1 cellular context compared by ENCODE assay signal in genomic region chr16:57299719-57300386, GRCh38.
TF ChIP-seq lines count a peak whose summit lies in the region.

No MANE protein-coding gene starts in this region.

TF ChIP-seq in K562, 482 proteins besides CTCF, POLR2A, EP300 and RAD21 (continued from another document and continues in another):
- TF ChIP-seq ZNF277 (CRISPR knock-in tag; IDR thresholded peaks at IDR 0.05; ENCODE audit: borderline replicate concordance), result no peak
- no peak for TF ChIP-seq NFIX (CRISPR knock-in tag; IDR thresholded peaks at IDR 0.05; ENCODE audit: low read depth)
- TF ChIP-seq GTF2E2 (tag; IDR thresholded peaks at IDR 0.05), result no peak
- TF ChIP-seq CEBPZ (IDR thresholded peaks at IDR 0.05; ENCODE audit: borderline replicate concordance, low read depth, low read length), result no peak
- 0 out of 2 replicates have a peak, but pooled peaks have one; percentile 11 for TF ChIP-seq FOXJ2 (tag; IDR thresholded peaks at IDR 0.05)
- TF ChIP-seq TFAP4 (CRISPR knock-in tag; IDR thresholded peaks at IDR 0.05; ENCODE audit: borderline replicate concordance), result no peak; the same call in 1 of the 2 replicates
- TF ChIP-seq SRSF1 (IDR thresholded peaks at IDR 0.05; ENCODE audit: low read depth, low read length), result no peak
- no peak for TF ChIP-seq ZBTB34 (CRISPR knock-in tag; IDR thresholded peaks at IDR 0.05)
- TF ChIP-seq HINFP (tag; conservative IDR thresholded peaks at IDR 0.05; ENCODE audit: low read depth), result no peak
- TF ChIP-seq KAT8 (IDR thresholded peaks at IDR 0.05; ENCODE audit: low read depth), result no peak
- TF ChIP-seq IFI16 (CRISPR knock-in tag; IDR thresholded peaks at IDR 0.05), result no peak
- TF ChIP-seq ZBTB11 (CRISPR knock-in tag; IDR thresholded peaks at IDR 0.05), result peak in 1 of 3 experiments; percentile 83; a peak in 2 of 6 replicates
- no peak for TF ChIP-seq RFX1 (IDR thresholded peaks at IDR 0.05)
- peak; percentile 70 for TF ChIP-seq ZNF407 (IDR thresholded peaks at IDR 0.05; ENCODE audit: low read depth)
- no peak for TF ChIP-seq TSHZ1 (CRISPR knock-in tag; IDR thresholded peaks at IDR 0.05)
- TF ChIP-seq TAF15 (IDR thresholded peaks at IDR 0.05; ENCODE audit: low read depth, low read length), result no peak
- no peak for TF ChIP-seq DMBX1 (CRISPR knock-in tag; IDR thresholded peaks at IDR 0.05; ENCODE audit: borderline replicate concordance)
- TF ChIP-seq ZNF197 (CRISPR knock-in tag; IDR thresholded peaks at IDR 0.05; ENCODE audit: low read depth), result no peak
- peak; percentile 99 for TF ChIP-seq THRAP3 (IDR thresholded peaks at IDR 0.05; ENCODE audit: borderline replicate concordance)
- no peak for TF ChIP-seq CBFA2T2 (conservative IDR thresholded peaks at IDR 0.05)
- no peak for TF ChIP-seq ZBTB33 (CRISPR knock-in tag; IDR thresholded peaks at IDR 0.05)
- TF ChIP-seq ZNF696 (CRISPR knock-in tag; conservative IDR thresholded peaks at IDR 0.05), result no peak
- no peak for TF ChIP-seq MAFG (tag; conservative IDR thresholded peaks at IDR 0.05)
- no peak for TF ChIP-seq FIP1L1 (IDR thresholded peaks at IDR 0.05; ENCODE audit: low read depth, low read length, poor library complexity, severe bottlenecking)
